In the genomic region with DNA sequence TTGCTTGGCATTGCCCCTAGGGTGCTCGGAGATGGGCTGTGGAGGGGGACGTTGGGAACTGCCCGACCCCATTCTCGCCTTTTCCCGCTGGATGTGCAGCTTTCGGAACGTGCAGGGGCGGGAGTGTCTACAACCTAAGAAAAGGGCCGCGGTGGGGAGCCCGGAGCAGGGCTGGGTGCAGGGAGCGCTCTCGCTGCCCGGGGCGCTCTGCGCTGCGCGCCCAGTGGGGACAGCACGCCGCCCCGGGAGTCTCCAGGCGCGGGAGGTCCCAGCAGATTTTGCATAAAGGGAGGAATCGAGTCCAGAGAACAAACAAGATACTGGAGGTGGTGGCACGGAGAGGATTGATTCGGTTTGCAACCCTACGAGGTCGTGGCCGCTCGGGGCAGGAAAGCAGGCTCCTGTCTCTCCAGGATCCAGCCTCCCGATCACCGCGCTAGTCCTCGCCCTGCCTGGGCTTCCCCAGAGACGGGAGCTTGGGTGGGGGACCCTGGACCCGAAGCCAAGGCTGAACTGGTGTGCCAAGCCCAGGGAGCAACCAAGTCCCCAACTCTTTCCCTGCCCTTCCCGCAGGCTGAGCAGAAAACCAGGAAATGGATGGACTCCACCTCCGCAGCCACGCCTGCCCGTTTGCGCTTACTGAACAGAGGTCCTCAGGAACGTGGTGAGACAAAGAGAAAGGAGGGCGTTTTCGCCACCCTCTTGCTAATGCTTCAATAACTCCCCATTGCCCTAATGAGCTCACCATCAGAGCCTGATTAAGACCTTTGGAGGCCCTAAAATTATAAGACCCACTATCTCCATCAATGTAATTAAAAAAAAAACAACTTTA, we compare ENCODE assay signal across 8 cellular contexts. TPM values are rescaled to one million over a fixed set of nuclear protein-coding genes. Genes with fewer than 3 reads are reported as not detected.
A peak's percentile ranks its signal among the peaks of the same experiment; 100 is the strongest.
DNase-seq lines count a peak whose midpoint lies in the region; ATAC-seq, FAIRE-seq and TF ChIP-seq lines count a peak whose summit lies in the region.

No MANE protein-coding gene starts in this region.

- H3K27ac ChIP-seq in pancreas: peak overlapping the region in 3 of 4 donors; percentile 24 to 79 (median 72)

- WGBS in pancreas, 2 donors: 1% methylated on average over 44 of the region's 44 CpGs

- H3K27ac Mint-ChIP-seq in T-helper 17 cell: no peak overlapping the region

- H3K27me3 Mint-ChIP-seq in T-helper 17 cell: peaks cover 55% of the 10 kb centered on the region

- peaks cover 0 to 4% (median 0%) of the 10 kb centered on the region in 3 donors for H3K4me1 ChIP-seq in pancreas

- peaks cover 4% of the 10 kb centered on the region for H3K36me3 Mint-ChIP-seq in T-helper 17 cell (ENCODE audit: low read depth)

- TF ChIP-seq POLR2A in NB4 (IDR thresholded peaks at IDR 0.05; ENCODE audit: extremely low read depth, insufficient read length): no peak

- no peaks in the 10 kb centered on the region for H3K27me3 ChIP-seq in pancreas

- no peaks in the 10 kb centered on the region for H3K36me3 ChIP-seq in pancreas

- ATAC-seq in T-helper 17 cell: no peak
- ATAC-seq in pancreas: peak; percentile 87 to 95 (median 94)
- no peak for ATAC-seq in HG02678 (IDR thresholded peaks at IDR 0.05; ENCODE audit: unreplicated experiment)

- no peak for FAIRE-seq in pancreas (lab: Jason Lieb, UNC)

- peak overlapping the region; percentile 57 for H3K4me3 ChIP-seq in NB4 (ENCODE audit: low read depth, low read length)
- H3K4me3 ChIP-seq in pancreas: peak overlapping the region; percentile 26 to 71 (median 58)

- no peaks in the 10 kb centered on the region for H3K9me3 ChIP-seq in T-helper 17 cell (ENCODE audit: control insufficient read depth, low read length, poor library complexity, severe bottlenecking)
- no peaks in the 10 kb centered on the region for H3K9me3 ChIP-seq in pancreas

- DNase-seq in DMS153 treated with DMSO at 0.1 percent for 48 hours (lab: John Stamatoyannopoulos, UW; ENCODE audit: unreplicated experiment) (peak; percentile 14), NB4 (ENCODE audit: low read depth) (peak; percentile 30), T-helper 17 cell (no peak), glomerular visceral epithelial cell (ENCODE audit: extremely low spot score) (peak; percentile 68), pancreas (peak; percentile 28 to 76 (median 44)), AML-193 (lab: John Stamatoyannopoulos, UW) (no peak)
- no peak for DNase-seq in activated effector memory CD4-positive, alpha-beta T cell treated with Interleukin-2 at 50 U/mL for 16 hours

- peak overlapping the region; percentile 81 for H3K4me3 Mint-ChIP-seq in T-helper 17 cell

- peaks cover 14% of the 10 kb centered on the region for H3K4me1 Mint-ChIP-seq in T-helper 17 cell

- TF ChIP-seq CTCF in NB4 (IDR thresholded peaks at IDR 0.05; ENCODE audit: low read depth, low read length) (no peak), pancreas (IDR thresholded peaks at IDR 0.05) (no peak)

- intact Hi-C loops in pancreas (cut with DNase I): no loop called here

RNA-seq across cellular contexts. Expression of a gene that starts 59.7 kb away (rescaled TPM):
- total RNA-seq in T-helper 17 cell (not detected), pancreas (under 1 TPM in 3 of 6 donors, not detected in 3; 0.05 to 0.14 (median 0.12) TPM)
- polyA plus RNA-seq in pancreas: under 1 TPM; 0.04 to 0.26 TPM

Comparison
In these comparisons a context has a peak if more than half of its experiments do, and no peak if none do; other contexts are left out.
1. DNase-seq: peak in DMS153 treated with DMSO at 0.1 percent for 48 hours (single experiment), NB4 (single experiment), glomerular visceral epithelial cell (single experiment) and pancreas (6 of 6); none in T-helper 17 cell (0 of 3), AML-193 (0 of 2) and activated effector memory CD4-positive, alpha-beta T cell treated with Interleukin-2 at 50 U/mL for 16 hours (single experiment).
2. ATAC-seq: peak in pancreas (4 of 4); none in T-helper 17 cell (single experiment) and HG02678 (single experiment).